Comparison of ENCODE assay signal across 29 cellular contexts in the genomic region with DNA sequence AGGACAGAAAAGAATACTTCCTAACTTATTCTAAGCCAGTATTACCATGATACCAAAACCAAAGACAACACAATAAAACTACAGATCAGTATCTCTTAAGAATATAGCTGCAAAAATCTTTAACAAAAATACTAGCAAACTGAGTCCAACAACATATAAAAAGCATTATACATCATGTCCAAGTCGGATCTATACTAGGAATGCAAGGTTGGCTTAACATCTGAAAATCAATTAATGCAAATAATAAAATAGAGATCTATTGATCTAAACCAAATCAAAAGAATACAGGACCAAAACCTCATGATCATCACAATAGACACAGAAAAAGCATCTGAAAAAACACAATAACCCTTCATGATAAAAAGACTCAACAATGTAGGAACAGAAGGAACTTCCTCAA. TPM values are rescaled to one million over a fixed set of nuclear protein-coding genes. Genes with fewer than 3 reads are reported as not detected.
"Had no signal": no experiment of that assay in that cellular context is flagged by ENCODE, and none has a peak within 500 bp of the region (broad histone marks: within the 10 kb centered on the region; RNA-seq: fewer than 3 reads in every experiment).

No MANE protein-coding gene starts in this region.

- H3K4me3 ChIP-seq: colonic mucosa, dorsolateral prefrontal cortex, esophagus muscularis mucosa, gastrocnemius medialis, heart right ventricle, left lung, lower lobe of right lung had no signal

- FAIRE-seq: endothelial cell of umbilical vein, islet of Langerhans, keratinocyte had no signal

- H3K27me3 Mint-ChIP-seq: dendritic cell treated with granulocyte-macrophage colony-stimulating factor and Interleukin-4, amounts not matched to agents 40 ng/mL and 50 ng/mL, for 4 days; naive thymus-derived CD4-positive, alpha-beta T cell had no signal

- H3K27ac ChIP-seq: colonic mucosa, dorsolateral prefrontal cortex, esophagus muscularis mucosa, foreskin keratinocyte, gastrocnemius medialis, heart right ventricle, left lung, lower lobe of right lung had no signal

- H3K9me3 ChIP-seq: colonic mucosa, esophagus muscularis mucosa, gastrocnemius medialis, lower lobe of right lung had no signal

- H3K27ac Mint-ChIP-seq: dendritic cell treated with granulocyte-macrophage colony-stimulating factor and Interleukin-4, amounts not matched to agents 40 ng/mL and 50 ng/mL, for 4 days; naive thymus-derived CD4-positive, alpha-beta T cell had no signal

- ATAC-seq: foreskin keratinocyte; gastrocnemius medialis; heart right ventricle; left cardiac atrium; left lung; left ventricle myocardium superior; lower lobe of right lung; naive thymus-derived CD4-positive, alpha-beta T cell had no signal

- H3K4me3 Mint-ChIP-seq: dendritic cell treated with granulocyte-macrophage colony-stimulating factor and Interleukin-4, amounts not matched to agents 40 ng/mL and 50 ng/mL, for 4 days; naive thymus-derived CD4-positive, alpha-beta T cell had no signal

- DNase-seq: colonic mucosa; cortex of kidney; dorsolateral prefrontal cortex; effector CD4-positive, alpha-beta T cell; effector memory CD4-positive, alpha-beta T cell; foreskin keratinocyte; gastrocnemius medialis; glutamatergic neuron; head of caudate nucleus; heart right ventricle; hippocampal formation; left cardiac atrium; left lung; left ventricle myocardium superior; lower lobe of right lung; mesendoderm; midbrain; naive thymus-derived CD4-positive, alpha-beta T cell had no signal

- H3K4me1 ChIP-seq: colonic mucosa, esophagus muscularis mucosa, foreskin keratinocyte, gastrocnemius medialis, heart right ventricle, left lung, lower lobe of right lung had no signal

RNA-seq across cellular contexts. Expression of gene HHIPL2, which starts 22.9 kb away (rescaled TPM):
- total RNA-seq: endothelial cell of umbilical vein, epithelial cell of proximal tubule, fibroblast of villous mesenchyme, gastrocnemius medialis, glomerular endothelial cell, left ventricle myocardium superior, lower leg skin, lung microvascular endothelial cell, mononuclear cell had no signal
- polyA plus RNA-seq: naive thymus-derived CD4-positive, alpha-beta T cell had no signal
